Comparison of ENCODE assay signal across 32 cellular contexts in the genomic region with DNA sequence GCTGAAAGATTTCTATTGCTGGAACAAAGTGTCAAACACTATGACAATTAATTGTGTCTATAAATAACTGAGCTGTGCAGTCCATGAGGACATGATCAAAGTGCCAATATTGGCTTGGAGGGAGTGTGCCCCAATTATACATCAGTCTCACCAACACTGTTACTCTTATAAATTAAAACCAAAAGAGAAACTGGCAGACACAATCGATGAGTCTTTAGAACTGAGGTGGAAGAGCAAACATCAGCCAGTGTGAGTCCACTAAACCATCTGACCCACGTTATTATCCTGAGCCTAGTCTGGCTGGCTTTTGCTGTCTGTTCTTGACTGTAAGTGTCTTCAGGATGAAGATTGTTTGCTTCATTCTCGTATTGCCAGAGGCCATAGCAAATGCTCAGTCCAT.
"Had no signal": no experiment of that assay in that cellular context is flagged by ENCODE, and none has a peak within 500 bp of the region (broad histone marks: within the 10 kb centered on the region; RNA-seq: fewer than 3 reads in every experiment).

No MANE protein-coding gene starts in this region.

- H3K9me3 ChIP-seq: adrenal gland, body of pancreas, colonic mucosa had no signal

- H3K27me3 ChIP-seq: body of pancreas, cardiac muscle cell, colonic mucosa had no signal

- H3K27ac ChIP-seq: adrenal gland, body of pancreas, cardiac muscle cell, colonic mucosa, VCaP had no signal

- DNase-seq: activated B cell treated with CpG ODN at 0.5 μM for 24 hours; activated CD4-positive, alpha-beta memory T cell treated with anti-CD3 and anti-CD28 coated beads for 36 hours; activated CD4-positive, alpha-beta T cell treated with anti-CD3 and anti-CD28 coated beads for 4 hours; activated CD4-positive, alpha-beta T cell treated with anti-CD3 and anti-CD28 coated beads, Interleukin-2, amount 10 ng/mL, durations not matched to agents 24 days and 14 days; activated CD4-positive, alpha-beta T cell treated with anti-CD3 and anti-CD28 coated beads, Interleukin-2, amount 50 U/mL, for 1 hour; activated CD4-positive, alpha-beta T cell treated with anti-CD3 and anti-CD28 coated beads, Interleukin-2, amount 50 U/mL, for 4 hours; activated CD4-positive, CD25-positive, alpha-beta regulatory T cell treated with anti-CD3 and anti-CD28 coated beads, Interleukin-2, amount 50 U/mL, for 72 hours; activated CD8-positive, alpha-beta memory T cell treated with anti-CD3 and anti-CD28 coated beads, Interleukin-2, amount 50 U/mL, for 4 hours; activated CD8-positive, alpha-beta T cell treated with anti-CD3 and anti-CD28 coated beads for 36 hours; activated effector memory CD4-positive, alpha-beta T cell treated with anti-CD3 and anti-CD28 coated beads, Interleukin-2, amount 50 U/mL, for 16 hours; activated gamma-delta T cell treated with Interleukin-2 at 50 U/mL for 16 hours; activated naive CD4-positive, alpha-beta T cell; activated naive CD4-positive, alpha-beta T cell treated with anti-CD3 and anti-CD28 coated beads for 36 hours; activated naive CD4-positive, alpha-beta T cell treated with anti-CD3 and anti-CD28 coated beads, Interleukin-2, amount 50 U/mL, for 16 hours; activated naive CD8-positive, alpha-beta T cell treated with anti-CD3 and anti-CD28 coated beads for 36 hours; activated T-cell treated with anti-CD3 and anti-CD28 coated beads for 4 hours; activated T-cell treated with anti-CD3 and anti-CD28 coated beads, Interleukin-2, amount 50 U/mL, for 1 hour; activated T-cell treated with anti-CD3 and anti-CD28 coated beads, Interleukin-2, amount 50 U/mL, for 4 hours; activated T-cell treated with anti-CD3 and anti-CD28 coated beads, Interleukin-2, amount 50 U/mL, for 72 hours; adrenal gland; amniotic stem cell; aorta; body of pancreas; caudate nucleus; cerebellar nuclear complex; colonic mucosa; T-helper 2 cell; T-helper 9 cell had no signal

- H3K4me1 ChIP-seq: adrenal gland, body of pancreas, colonic mucosa had no signal

- H3K36me3 ChIP-seq: adrenal gland, cardiac muscle cell, colonic mucosa had no signal

- ATAC-seq: activated CD8-positive, alpha-beta T cell treated with anti-CD3 and anti-CD28 coated beads for 36 hours; activated naive CD4-positive, alpha-beta T cell treated with anti-CD3 and anti-CD28 coated beads, Interleukin-2, amount 50 U/mL, for 72 hours; activated T-cell treated with anti-CD3 and anti-CD28 coated beads, Interleukin-2, amount 50 U/mL, for 4 hours; activated T-cell treated with anti-CD3 and anti-CD28 coated beads, Interleukin-2, amount 50 U/mL, for 72 hours; activated T-helper 17 cell treated with anti-CD3 and anti-CD28 coated beads, Interleukin-2, amount 50 U/mL, for 72 hours; body of pancreas had no signal

- H3K4me3 ChIP-seq: adrenal gland, body of pancreas, cardiac muscle cell, colonic mucosa had no signal
